ENCODE assay signal across 8 cellular contexts in genomic region chr11:93225642-93226041, GRCh38. TPM values are rescaled to one million over a fixed set of nuclear protein-coding genes. Genes with fewer than 3 reads are reported as not detected.
A peak's percentile ranks its signal among the peaks of the same experiment; 100 is the strongest.
DNase-seq lines count a peak whose midpoint lies in the region; ATAC-seq and TF ChIP-seq lines count a peak whose summit lies in the region.

No MANE protein-coding gene starts in this region.

- POLR2A ChIA-PET in activated CD8-positive, alpha-beta T cell treated with anti-CD3 and anti-CD28 coated beads for 36 hours (lab: Charles Lee) = no interaction called here
- POLR2A ChIA-PET in activated CD8-positive, alpha-beta T cell treated with anti-CD3 and anti-CD28 coated beads, Interleukin-2, amount 10 ng/mL, durations not matched to agents 7 days and 5 days (lab: Charles Lee) = no interaction called here

- intact Hi-C loops in activated CD8-positive, alpha-beta T cell treated with anti-CD3 and anti-CD28 coated beads for 36 hours (cut with micrococcal nuclease) = loop anchor here (5.0 kb wide), 1 partner anchor 283 kb away; no protein-coding TSS in a partner anchor
- intact Hi-C loops in activated naive CD4-positive, alpha-beta T cell treated with anti-CD3 and anti-CD28 coated beads for 36 hours (cut with micrococcal nuclease) = loop anchor here (1.0 kb wide), 1 partner anchor 283 kb away; no protein-coding TSS in a partner anchor

- H3K4me3 Mint-ChIP-seq in activated CD8-positive, alpha-beta T cell treated with anti-CD3 and anti-CD28 coated beads for 36 hours = no peak overlapping the region
- no peak overlapping the region for H3K4me3 Mint-ChIP-seq in activated CD8-positive, alpha-beta T cell treated with anti-CD3 and anti-CD28 coated beads, Interleukin-2, amount 10 ng/mL, durations not matched to agents 7 days and 5 days
- no peak overlapping the region for H3K4me3 Mint-ChIP-seq in activated naive CD4-positive, alpha-beta T cell treated with anti-CD3 and anti-CD28 coated beads for 36 hours
- H3K4me3 Mint-ChIP-seq in T-helper 2 cell treated with Interferon-gamma antibody and Interleukin-4, amounts not matched to agents 5 μg/mL and 100 μg/mL, for 36 hours = no peak overlapping the region

- H3K4me1 Mint-ChIP-seq in activated CD8-positive, alpha-beta T cell treated with anti-CD3 and anti-CD28 coated beads for 36 hours (ENCODE audit: low read depth) = no peaks in the 10 kb centered on the region
- H3K4me1 Mint-ChIP-seq in activated CD8-positive, alpha-beta T cell treated with anti-CD3 and anti-CD28 coated beads, Interleukin-2, amount 10 ng/mL, durations not matched to agents 7 days and 5 days (ENCODE audit: low read depth) = no peaks in the 10 kb centered on the region
- H3K4me1 Mint-ChIP-seq in activated naive CD4-positive, alpha-beta T cell treated with anti-CD3 and anti-CD28 coated beads for 36 hours (ENCODE audit: low read depth) = no peaks in the 10 kb centered on the region
- no peaks in the 10 kb centered on the region for H3K4me1 Mint-ChIP-seq in T-helper 2 cell treated with Interferon-gamma antibody and Interleukin-4, amounts not matched to agents 5 μg/mL and 100 μg/mL, for 36 hours (ENCODE audit: low read depth)

- no peaks in the 10 kb centered on the region for H3K27me3 Mint-ChIP-seq in activated CD8-positive, alpha-beta T cell treated with anti-CD3 and anti-CD28 coated beads for 36 hours
- H3K27me3 Mint-ChIP-seq in activated CD8-positive, alpha-beta T cell treated with anti-CD3 and anti-CD28 coated beads, Interleukin-2, amount 10 ng/mL, durations not matched to agents 7 days and 5 days (ENCODE audit: low read depth) = peaks cover 2% of the 10 kb centered on the region
- H3K27me3 Mint-ChIP-seq in activated naive CD4-positive, alpha-beta T cell treated with anti-CD3 and anti-CD28 coated beads for 36 hours (ENCODE audit: low read depth) = no peaks in the 10 kb centered on the region
- peaks cover 4% of the 10 kb centered on the region for H3K27me3 Mint-ChIP-seq in T-helper 2 cell treated with Interferon-gamma antibody and Interleukin-4, amounts not matched to agents 5 μg/mL and 100 μg/mL, for 36 hours (ENCODE audit: low read depth)

- H3K36me3 Mint-ChIP-seq in activated CD8-positive, alpha-beta T cell treated with anti-CD3 and anti-CD28 coated beads for 36 hours (ENCODE audit: low read depth) = no peaks in the 10 kb centered on the region
- H3K36me3 Mint-ChIP-seq in activated CD8-positive, alpha-beta T cell treated with anti-CD3 and anti-CD28 coated beads, Interleukin-2, amount 10 ng/mL, durations not matched to agents 7 days and 5 days (ENCODE audit: low read depth) = no peaks in the 10 kb centered on the region
- H3K36me3 Mint-ChIP-seq in activated naive CD4-positive, alpha-beta T cell treated with anti-CD3 and anti-CD28 coated beads for 36 hours (ENCODE audit: low read depth) = no peaks in the 10 kb centered on the region
- H3K36me3 Mint-ChIP-seq in T-helper 2 cell treated with Interferon-gamma antibody and Interleukin-4, amounts not matched to agents 5 μg/mL and 100 μg/mL, for 36 hours (ENCODE audit: low read depth) = no peaks in the 10 kb centered on the region

- no peak for TF ChIP-seq POLR2A in erythroblast (IDR thresholded peaks at IDR 0.05; ENCODE audit: low read length)

- no peak for ATAC-seq in activated CD8-positive, alpha-beta T cell treated with anti-CD3 and anti-CD28 coated beads for 36 hours
- ATAC-seq in activated CD8-positive, alpha-beta T cell treated with anti-CD3 and anti-CD28 coated beads, Interleukin-2, amount 10 ng/mL, durations not matched to agents 7 days and 5 days = no peak

- H3K9me3 Mint-ChIP-seq in activated CD8-positive, alpha-beta T cell treated with anti-CD3 and anti-CD28 coated beads for 36 hours = no peaks in the 10 kb centered on the region
- no peaks in the 10 kb centered on the region for H3K9me3 Mint-ChIP-seq in activated CD8-positive, alpha-beta T cell treated with anti-CD3 and anti-CD28 coated beads, Interleukin-2, amount 10 ng/mL, durations not matched to agents 7 days and 5 days (ENCODE audit: insufficient read depth)
- H3K9me3 Mint-ChIP-seq in activated naive CD4-positive, alpha-beta T cell treated with anti-CD3 and anti-CD28 coated beads for 36 hours = no peaks in the 10 kb centered on the region
- H3K9me3 Mint-ChIP-seq in T-helper 2 cell treated with Interferon-gamma antibody and Interleukin-4, amounts not matched to agents 5 μg/mL and 100 μg/mL, for 36 hours = no peaks in the 10 kb centered on the region

- CTCF ChIA-PET in activated CD8-positive, alpha-beta T cell treated with anti-CD3 and anti-CD28 coated beads for 36 hours (lab: Charles Lee) = interaction anchor here (0.8 to 4.3 kb wide), 10 partner anchors 9 to 340 kb away, joined by 3 to 50 read pairs (median 4); no protein-coding TSS in a partner anchor
- CTCF ChIA-PET in activated CD8-positive, alpha-beta T cell treated with anti-CD3 and anti-CD28 coated beads, Interleukin-2, amount 10 ng/mL, durations not matched to agents 7 days and 5 days (lab: Charles Lee) = interaction anchor here (1.3 to 2.9 kb wide), 7 partner anchors 9 to 289 kb away, joined by 3 to 28 read pairs (median 6); no protein-coding TSS in a partner anchor
- CTCF ChIA-PET in activated naive CD4-positive, alpha-beta T cell treated with anti-CD3 and anti-CD28 coated beads for 36 hours (lab: Charles Lee) = interaction anchor here (0.7 to 3.1 kb wide), 5 partner anchors 9 to 448 kb away, joined by 3 to 19 read pairs (median 4); no protein-coding TSS in a partner anchor

- no peak for DNase-seq in activated CD8-positive, alpha-beta T cell treated with anti-CD3 and anti-CD28 coated beads for 36 hours
- no peak for DNase-seq in activated CD8-positive, alpha-beta T cell treated with anti-CD3 and anti-CD28 coated beads, Interleukin-2, amount 10 ng/mL, durations not matched to agents 7 days and 5 days
- DNase-seq in NCI-H526 (lab: John Stamatoyannopoulos, UW) (peak; percentile 38 to 62), erythroblast (lab: John Stamatoyannopoulos, UW) (peak; percentile 4 to 17), superior temporal gyrus (ENCODE audit: extremely low spot score) (peak; percentile 82)
- DNase-seq in stimulated activated naive CD4-positive, alpha-beta T cell treated with Interleukin-2 at 50 U/mL for 16 hours (lab: John Stamatoyannopoulos, UW) = no peak
- DNase-seq in activated naive CD4-positive, alpha-beta T cell treated with anti-CD3 and anti-CD28 coated beads for 36 hours = no peak
- DNase-seq in T-helper 2 cell treated with Interferon-gamma antibody and Interleukin-4, amounts not matched to agents 5 μg/mL and 100 μg/mL, for 36 hours (ENCODE audit: low spot score) = no peak

- H3K27ac Mint-ChIP-seq in activated CD8-positive, alpha-beta T cell treated with anti-CD3 and anti-CD28 coated beads for 36 hours = no peak overlapping the region
- no peak overlapping the region for H3K27ac Mint-ChIP-seq in activated CD8-positive, alpha-beta T cell treated with anti-CD3 and anti-CD28 coated beads, Interleukin-2, amount 10 ng/mL, durations not matched to agents 7 days and 5 days
- H3K27ac Mint-ChIP-seq in activated naive CD4-positive, alpha-beta T cell treated with anti-CD3 and anti-CD28 coated beads for 36 hours = no peak overlapping the region
- H3K27ac Mint-ChIP-seq in T-helper 2 cell treated with Interferon-gamma antibody and Interleukin-4, amounts not matched to agents 5 μg/mL and 100 μg/mL, for 36 hours = no peak overlapping the region

- peak; percentile 35 for TF ChIP-seq CTCF in activated CD8-positive, alpha-beta T cell treated with anti-CD3 and anti-CD28 coated beads for 36 hours (IDR thresholded peaks at IDR 0.05)

RNA-seq across cellular contexts. Expression of gene SLC36A4, which starts 27.9 kb away (rescaled TPM):
- total RNA-seq in activated CD8-positive, alpha-beta T cell treated with anti-CD3 and anti-CD28 coated beads for 36 hours = 10 to 100 TPM; 17.5 to 17.9 TPM
- 10 to 100 TPM in 1 of 2 experiments, 1 to 10 TPM in 1; 9.8 to 10.9 TPM for total RNA-seq in activated CD8-positive, alpha-beta T cell treated with anti-CD3 and anti-CD28 coated beads, Interleukin-2, amount 10 ng/mL, durations not matched to agents 7 days and 5 days
- 10 to 100 TPM; 13.2 to 13.9 TPM for total RNA-seq in activated naive CD4-positive, alpha-beta T cell treated with anti-CD3 and anti-CD28 coated beads for 36 hours

Comparison
In these comparisons a context has a peak if more than half of its experiments do, and no peak if none do; other contexts are left out.
1. DNase-seq: peak in NCI-H526 (2 of 2), erythroblast (2 of 2) and superior temporal gyrus (single experiment); none in activated CD8-positive, alpha-beta T cell treated with anti-CD3 and anti-CD28 coated beads for 36 hours (single experiment), activated CD8-positive, alpha-beta T cell treated with anti-CD3 and anti-CD28 coated beads, Interleukin-2, amount 10 ng/mL, durations not matched to agents 7 days and 5 days (single experiment), stimulated activated naive CD4-positive, alpha-beta T cell treated with Interleukin-2 at 50 U/mL for 16 hours (single experiment), activated naive CD4-positive, alpha-beta T cell treated with anti-CD3 and anti-CD28 coated beads for 36 hours (single experiment) and T-helper 2 cell treated with Interferon-gamma antibody and Interleukin-4, amounts not matched to agents 5 μg/mL and 100 μg/mL, for 36 hours (single experiment).